In the genomic region with DNA sequence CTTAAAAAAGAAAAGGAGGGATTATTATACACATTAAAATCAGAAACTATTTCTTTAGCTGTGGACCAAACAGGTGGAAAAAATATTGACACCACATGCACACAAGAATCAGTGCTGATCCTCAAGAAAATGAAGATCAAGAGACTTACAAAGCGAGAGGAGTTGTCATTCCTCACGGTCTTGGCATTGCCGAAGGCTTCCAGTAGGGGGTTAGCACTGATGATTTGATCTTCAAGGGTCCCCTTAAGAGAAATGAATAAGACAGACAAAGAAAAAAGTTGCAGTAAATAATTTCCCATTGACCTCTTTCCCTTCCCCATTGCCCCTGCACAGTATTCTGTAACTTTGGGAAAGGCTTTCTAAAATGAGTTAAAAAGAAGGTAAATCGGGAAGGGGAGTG, we compare ENCODE assay signal across 25 cellular contexts. TPM values are rescaled to one million over a fixed set of nuclear protein-coding genes. Genes with fewer than 3 reads are reported as not detected.
DNase-seq lines count a peak whose midpoint lies in the region; ATAC-seq, FAIRE-seq and TF ChIP-seq lines count a peak whose summit lies in the region.
"Had no signal": no experiment of that assay in that cellular context is flagged by ENCODE, and none has a peak within 500 bp of the region (broad histone marks: within the 10 kb centered on the region; RNA-seq: fewer than 3 reads in every experiment).

No MANE protein-coding gene starts in this region.

- H3K9me3 Mint-ChIP-seq in progenitor cell of endocrine pancreas (ENCODE audit: low read depth) = peaks cover 7% of the 10 kb centered on the region
- H3K9me3 Mint-ChIP-seq in activated T-helper 1 cell treated with anti-CD3 and anti-CD28 coated beads, Interleukin-12 subunit alpha, Interleukin-12 subunit beta, Interleukin-2, Interleukin-4 antibody, amounts not matched to agents 30 ng/mL and 10 ng/mL and 1 ng/mL, durations not matched to agents 14 hours and 24 hours and 36 hours = peaks cover 6% of the 10 kb centered on the region

- H4K8ac ChIP-seq in H1 (ENCODE audit: extremely low read depth, insufficient read depth, low read length) = no peak overlapping the region

- CTCF ChIA-PET in HCT116 (lab: Charles Lee) (no interaction called here), H1 (lab: Charles Lee; ENCODE audit: partially characterized antibody) (interaction anchor here (0.6 to 3.3 kb wide), 13 partner anchors 9 to 685 kb away, joined by 3 to 16 read pairs (median 4); no protein-coding TSS in a partner anchor)

- H3K36me3 Mint-ChIP-seq in progenitor cell of endocrine pancreas (ENCODE audit: insufficient read depth) = no peaks in the 10 kb centered on the region
- no peaks in the 10 kb centered on the region for H3K36me3 Mint-ChIP-seq in activated T-helper 1 cell treated with anti-CD3 and anti-CD28 coated beads, Interleukin-12 subunit alpha, Interleukin-12 subunit beta, Interleukin-2, Interleukin-4 antibody, amounts not matched to agents 30 ng/mL and 10 ng/mL and 1 ng/mL, durations not matched to agents 14 hours and 24 hours and 36 hours (ENCODE audit: low read depth)

- 80% methylated on average over 4 of the region's 4 CpGs; no CpG with 5 or more reads in 1 of the 2 experiments for WGBS in H1 (ENCODE audit: extremely low coverage in 1 of 2, insufficient coverage in 1 of 2, insufficient read length in 1 of 2, insufficient replicate concordance in 2 of 2, low coverage in 1 of 2, low lambda C conversion rate in 2 of 2, missing lambda C conversion rate in 1 of 2), 2 experiments

- peaks cover 26% of the 10 kb centered on the region for H3K4me1 Mint-ChIP-seq in progenitor cell of endocrine pancreas (ENCODE audit: low read depth)
- H3K4me1 Mint-ChIP-seq in activated T-helper 1 cell treated with anti-CD3 and anti-CD28 coated beads, Interleukin-12 subunit alpha, Interleukin-12 subunit beta, Interleukin-2, Interleukin-4 antibody, amounts not matched to agents 30 ng/mL and 10 ng/mL and 1 ng/mL, durations not matched to agents 14 hours and 24 hours and 36 hours (ENCODE audit: low read depth) = no peaks in the 10 kb centered on the region

- H2BK120ac ChIP-seq in H1 (replicated peaks; ENCODE audit: low read depth, low read length) = no peak overlapping the region

- no peak overlapping the region for H3K18ac ChIP-seq in H1 (ENCODE audit: extremely low read depth, low read length)

- H4K91ac ChIP-seq in H1 (replicated peaks; ENCODE audit: insufficient read length, low read length) = no peak overlapping the region

- no peaks in the 10 kb centered on the region for H3K79me1 ChIP-seq in H1 (ENCODE audit: low read depth, low read length)

- H3K4me1 ChIP-seq in HCT116 (ENCODE audit: control insufficient read depth in 1 of 2, insufficient read depth in 2 of 2, low read length in 2 of 2) = no peaks in the 10 kb centered on the region
- H3K4me1 ChIP-seq in H1 (replicated peaks in 1 of 4; ENCODE audit: control insufficient read depth in 3 of 4, insufficient read depth in 4 of 4, low read length in 3 of 4) = no peaks in the 10 kb centered on the region
- H3K4me1 ChIP-seq: BE2C had no signal

- H3K23ac ChIP-seq in H1 (ENCODE audit: insufficient read length) = no peak overlapping the region

- no peak overlapping the region for H2AFZ ChIP-seq in HCT116 (ENCODE audit: low read depth, low read length, poor library complexity, severe bottlenecking)
- no peak overlapping the region for H2AFZ ChIP-seq in H1 (ENCODE audit: low read length)
- H2AFZ ChIP-seq: GM23248, PC-9 had no signal

- no TSS peak for BruUV-seq in HCT116 (replicated peaks; lab: Mats Ljungman, UMichigan)

- H3K36me3 ChIP-seq in HCT116 (ENCODE audit: control insufficient read depth in 1 of 2, insufficient read depth in 2 of 2, low read length in 2 of 2) (no peaks in the 10 kb centered on the region), H1 (ENCODE audit: control insufficient read depth in 2 of 4, insufficient read depth in 4 of 4, low read length in 3 of 4) (no peaks in the 10 kb centered on the region)
- H3K36me3 ChIP-seq: BE2C had no signal

- H2AK5ac ChIP-seq in H1 (ENCODE audit: low read depth, low read length) = no peak overlapping the region

- H3K56ac ChIP-seq in H1 (replicated peaks; ENCODE audit: insufficient read length, low read depth, low read length) = no peak overlapping the region

- H3K27me3 ChIP-seq in HCT116 (ENCODE audit: insufficient read depth, low read length) = peaks cover 27% of the 10 kb centered on the region
- no peaks in the 10 kb centered on the region for H3K27me3 ChIP-seq in H1 (replicated peaks in 1 of 4; ENCODE audit: control insufficient read depth in 3 of 4, extremely low read depth in 1 of 4, insufficient read depth in 3 of 4, low read length in 3 of 4)
- H3K27me3 ChIP-seq: BE2C had no signal

- H3K9me2 ChIP-seq in HCT116 (ENCODE audit: insufficient read depth) = no peaks in the 10 kb centered on the region

- no peaks in the 10 kb centered on the region for H4K20me1 ChIP-seq in HCT116 (ENCODE audit: insufficient read depth)
- no peaks in the 10 kb centered on the region for H4K20me1 ChIP-seq in H1 (replicated peaks in 1 of 2; ENCODE audit: control insufficient read depth in 1 of 2, insufficient read depth in 2 of 2, low read length in 2 of 2)

- no peak overlapping the region for H3K9ac ChIP-seq in HCT116 (ENCODE audit: low read length)
- H3K9ac ChIP-seq in H1 (replicated peaks in 1 of 4; ENCODE audit: extremely low read depth in 1 of 4, low read depth in 3 of 4, low read length in 3 of 4) = no peak overlapping the region
- H3K9ac ChIP-seq: GM23248 had no signal

- DNase-seq in DMS 273 (lab: John Stamatoyannopoulos, UW; ENCODE audit: unreplicated experiment) (peak; percentile 2), DMS 273 treated with DMSO at 0.1 percent for 48 hours (lab: John Stamatoyannopoulos, UW) (no peak), HCT116 (ENCODE audit: low read depth, low spot score) (no peak), H1 (ENCODE audit: low read depth in 1 of 2, low spot score in 2 of 2) (no peak), progenitor cell of endocrine pancreas (ENCODE audit: low spot score, unreplicated experiment) (no peak)
- no peak for DNase-seq in activated T-helper 1 cell treated with anti-CD3 and anti-CD28 coated beads, Interleukin-12 subunit alpha, Interleukin-12 subunit beta, Interleukin-2, Interleukin-4 antibody, amounts not matched to agents 30 ng/mL and 10 ng/mL and 1 ng/mL, durations not matched to agents 14 hours and 24 hours and 36 hours (ENCODE audit: low spot score)
- DNase-seq: ACHN, BE2C, EL, GDM1, GM23248, NCI-H1105, NCI-H1436 treated with DMSO at 0.1 percent for 48 hours, NCI-H187 treated with DMSO at 0.1 percent for 48 hours, NCI-H524, NCI-H774, PC-9, RPMI8226, SHP77, T-helper 1 cell had no signal

- peaks cover 65% of the 10 kb centered on the region for H3K27me3 Mint-ChIP-seq in progenitor cell of endocrine pancreas
- no peaks in the 10 kb centered on the region for H3K27me3 Mint-ChIP-seq in activated T-helper 1 cell treated with anti-CD3 and anti-CD28 coated beads, Interleukin-12 subunit alpha, Interleukin-12 subunit beta, Interleukin-2, Interleukin-4 antibody, amounts not matched to agents 30 ng/mL and 10 ng/mL and 1 ng/mL, durations not matched to agents 14 hours and 24 hours and 36 hours (ENCODE audit: insufficient read depth)

- no peak overlapping the region for H3K27ac Mint-ChIP-seq in progenitor cell of endocrine pancreas
- H3K27ac Mint-ChIP-seq in activated T-helper 1 cell treated with anti-CD3 and anti-CD28 coated beads, Interleukin-12 subunit alpha, Interleukin-12 subunit beta, Interleukin-2, Interleukin-4 antibody, amounts not matched to agents 30 ng/mL and 10 ng/mL and 1 ng/mL, durations not matched to agents 14 hours and 24 hours and 36 hours = no peak overlapping the region

- H3K9me3 ChIP-seq in HCT116 (ENCODE audit: control insufficient read depth in 1 of 2, insufficient read depth in 1 of 2, low read depth in 1 of 2, low read length in 2 of 2) (no peaks in the 10 kb centered on the region), H1 (ENCODE audit: insufficient read depth in 2 of 2, low read depth in 1 of 2, low read length in 1 of 2) (no peaks in the 10 kb centered on the region)
- H3K9me3 ChIP-seq: BE2C had no signal

- TF ChIP-seq EP300 in H1 (IDR thresholded peaks at IDR 0.05; ENCODE audit: borderline replicate concordance in 1 of 2, low read depth in 2 of 2, low read length in 2 of 2) = no peak

- TF ChIP-seq RAD21 in HCT116 (IDR thresholded peaks at IDR 0.05; ENCODE audit: low read depth) (no peak), H1 (IDR thresholded peaks at IDR 0.05 in 1 of 2, conservative IDR thresholded peaks at IDR 0.05 in 1 of 2; ENCODE audit: low read depth in 2 of 2, low read length in 2 of 2) (peak in 1 of 2 experiments; percentile 16; a peak in 1 of 4 replicates)

- no peak overlapping the region for H2BK5ac ChIP-seq in H1 (ENCODE audit: low read depth, low read length)

- FAIRE-seq in H1 (lab: Jason Lieb, UNC) = peak; percentile 24
- FAIRE-seq: D721Med had no signal

- H2BK15ac ChIP-seq in H1 (ENCODE audit: low read length) = no peak overlapping the region

- H3K79me2 ChIP-seq in HCT116 (ENCODE audit: insufficient read depth, low read length) = no peaks in the 10 kb centered on the region
- no peaks in the 10 kb centered on the region for H3K79me2 ChIP-seq in H1 (ENCODE audit: control insufficient read depth in 1 of 2, insufficient read depth in 2 of 2, low read length in 2 of 2)

- no peak overlapping the region for H2BK12ac ChIP-seq in H1 (ENCODE audit: low read depth, low read length)

- intact Hi-C loops in HCT116 (cut with micrococcal nuclease) = no loop called here
- intact Hi-C loops in activated T-helper 1 cell treated with anti-CD3 and anti-CD28 coated beads, Interleukin-12 subunit alpha, Interleukin-12 subunit beta, Interleukin-2, Interleukin-4 antibody, amounts not matched to agents 30 ng/mL and 10 ng/mL and 1 ng/mL, durations not matched to agents 14 hours and 24 hours and 36 hours (cut with micrococcal nuclease) = no loop called here

- H3K14ac ChIP-seq in H1 (ENCODE audit: insufficient read length) = no peak overlapping the region

- H3K4me3 ChIP-seq in HCT116 (replicated peaks in 1 of 2; ENCODE audit: low read depth in 1 of 2, low read length in 2 of 2) (no peak overlapping the region), H1 (ENCODE audit: extremely low read depth in 1 of 4, insufficient read depth in 2 of 4, low read depth in 3 of 4, low read length in 4 of 4) (no peak overlapping the region)
- H3K4me3 ChIP-seq: GM23248, PC-9 had no signal

- RAD21 ChIA-PET in HCT116 (lab: Charles Lee; ENCODE audit: low non-redundant PET in 1 of 2, low total read pairs in 2 of 2, uncharacterized antibody in 2 of 2, unreplicated experiment in 2 of 2) = no interaction called here

- H2BK20ac ChIP-seq in H1 (ENCODE audit: low read length) = no peak overlapping the region

- H3K4ac ChIP-seq in H1 (replicated peaks; ENCODE audit: insufficient read length, low read depth, low read length) = no peak overlapping the region

- POLR2A ChIA-PET in HCT116 (lab: Charles Lee) (no interaction called here), H1 (lab: Charles Lee; ENCODE audit: partially characterized antibody) (no interaction called here)

- H3K27ac ChIP-seq in HCT116 (ENCODE audit: low read depth, low read length) = no peak overlapping the region
- no peak overlapping the region for H3K27ac ChIP-seq in H1 (ENCODE audit: low read depth, low read length)
- H3K27ac ChIP-seq: 22Rv1, GM23248, PC-9 had no signal

- H3K4me2 ChIP-seq in HCT116 (ENCODE audit: low read length) (no peak overlapping the region), H1 (ENCODE audit: insufficient read depth in 1 of 2, low read depth in 2 of 2, low read length in 2 of 2) (no peak overlapping the region)
- H3K4me2 ChIP-seq: PC-9 had no signal

- TF ChIP-seq POLR2A in HCT116 (IDR thresholded peaks at IDR 0.05; ENCODE audit: borderline replicate concordance, extremely low read depth, insufficient read depth, insufficient read length) (no peak), H1 (IDR thresholded peaks at IDR 0.05; ENCODE audit: control extremely low read depth in 1 of 2, low read depth in 2 of 2, low read length in 2 of 2) (no peak)

- no peaks in the 10 kb centered on the region for H3K23me2 ChIP-seq in H1 (ENCODE audit: low read depth, low read length)

- no peak overlapping the region for H4K5ac ChIP-seq in H1 (ENCODE audit: insufficient read length, low read depth, low read length)

- peak in 2 of 3 experiments; percentile 33 to 48; a peak in 3 of 6 replicates for TF ChIP-seq CTCF in HCT116 (IDR thresholded peaks at IDR 0.05 in 2 of 3, conservative IDR thresholded peaks at IDR 0.05 in 1 of 3; ENCODE audit: borderline replicate concordance in 1 of 3, insufficient read depth in 1 of 3, low read depth in 2 of 3, low read length in 2 of 3)
- peak in 2 of 3 experiments; percentile 20 to 42; a peak in 2 of 4 replicates for TF ChIP-seq CTCF in H1 (IDR thresholded peaks at IDR 0.05; ENCODE audit: control extremely low read depth in 1 of 3, insufficient read depth in 1 of 3, low read depth in 1 of 3, low read length in 3 of 3)
- peak; percentile 32 for TF ChIP-seq CTCF in progenitor cell of endocrine pancreas (IDR thresholded peaks at IDR 0.05; ENCODE audit: unreplicated experiment)

- H3K4me3 Mint-ChIP-seq in progenitor cell of endocrine pancreas (ENCODE audit: low read depth) = no peak overlapping the region
- no peak overlapping the region for H3K4me3 Mint-ChIP-seq in activated T-helper 1 cell treated with anti-CD3 and anti-CD28 coated beads, Interleukin-12 subunit alpha, Interleukin-12 subunit beta, Interleukin-2, Interleukin-4 antibody, amounts not matched to agents 30 ng/mL and 10 ng/mL and 1 ng/mL, durations not matched to agents 14 hours and 24 hours and 36 hours

- ATAC-seq in HCT116 = peak; percentile 59; the same call in 1 of the 2 replicates
- ATAC-seq in HG02870 (IDR thresholded peaks at IDR 0.05; ENCODE audit: unreplicated experiment) = no peak
- ATAC-seq in HG02840 (IDR thresholded peaks at IDR 0.05; ENCODE audit: low FRiP score, unreplicated experiment) = no peak

RNA-seq across cellular contexts. Expression of a gene that starts 6.0 kb away (rescaled TPM):
- total RNA-seq in HCT116 (2021; ENCODE audit: unreplicated experiment) (not detected), progenitor cell of endocrine pancreas (not detected in 2 replicates)
- not detected in 2 replicates for polyA plus RNA-seq in HCT116 (2012)
- not detected in 2 replicates for total RNA-seq in H1 (2021; fragmentation: NEBNext Ultra II Directional; extraction: Animal tissue kit (Norgen Biotek cat#: 25700))
- not detected in 2 replicates for polyA plus RNA-seq in H1 (2011; rRNA removed)
- polyA plus RNA-seq in H1 (2011; cell fraction: cytosol; rRNA removed) = not detected
- polyA plus RNA-seq in H1 (2011; cell fraction: nucleus; rRNA removed) = not detected
- polyA plus RNA-seq in H1 (2012, experiment 1 of 2) = not detected in 4 replicates
- not detected for polyA plus RNA-seq in H1 (2012, experiment 2 of 2)
- not detected for polyA plus RNA-seq in H1 (2013, experiment 1 of 2)
- not detected for polyA plus RNA-seq in H1 (2013, experiment 2 of 2)
- polyA minus RNA-seq in H1 (2011; rRNA and poly(A)+ RNA removed) = not detected in 2 replicates
- not detected for polyA minus RNA-seq in H1 (2011; cell fraction: cytosol; rRNA and poly(A)+ RNA removed)
- not detected for polyA minus RNA-seq in H1 (2011; cell fraction: nucleus; rRNA and poly(A)+ RNA removed)
- total RNA-seq in activated T-helper 1 cell treated with anti-CD3 and anti-CD28 coated beads, Interleukin-12 subunit alpha, Interleukin-12 subunit beta, Interleukin-2, Interleukin-4 antibody, amounts not matched to agents 30 ng/mL and 10 ng/mL and 1 ng/mL, durations not matched to agents 14 hours and 24 hours and 36 hours = not detected in 2 replicates
- total RNA-seq: GM23248, HT-29, PC-9 had no signal
- polyA plus RNA-seq: GM23248 had no signal

RNA-seq across cellular contexts. Expression of a gene that starts 41.7 kb away (rescaled TPM):
- total RNA-seq in HCT116 (2021; ENCODE audit: unreplicated experiment) (not detected), progenitor cell of endocrine pancreas (not detected in 2 replicates)
- polyA plus RNA-seq in HCT116 (2012) = not detected in 2 replicates
- not detected in 2 replicates for total RNA-seq in H1 (2021; fragmentation: NEBNext Ultra II Directional; extraction: Animal tissue kit (Norgen Biotek cat#: 25700))
- not detected in 2 replicates for polyA plus RNA-seq in H1 (2011; rRNA removed)
- polyA plus RNA-seq in H1 (2011; cell fraction: cytosol; rRNA removed) = not detected
- not detected for polyA plus RNA-seq in H1 (2011; cell fraction: nucleus; rRNA removed)
- 0.03 TPM in 2 of 4 replicates, not detected in the others for polyA plus RNA-seq in H1 (2012, experiment 1 of 2)
- not detected for polyA plus RNA-seq in H1 (2012, experiment 2 of 2)
- polyA plus RNA-seq in H1 (2013, experiment 1 of 2) = under 0.01 TPM
- polyA plus RNA-seq in H1 (2013, experiment 2 of 2) = under 0.01 TPM
- polyA minus RNA-seq in H1 (2011; rRNA and poly(A)+ RNA removed) = 0.02 TPM in 1 of 2 replicates, not detected in the other
- not detected for polyA minus RNA-seq in H1 (2011; cell fraction: cytosol; rRNA and poly(A)+ RNA removed)
- not detected for polyA minus RNA-seq in H1 (2011; cell fraction: nucleus; rRNA and poly(A)+ RNA removed)
- not detected in 2 replicates for total RNA-seq in activated T-helper 1 cell treated with anti-CD3 and anti-CD28 coated beads, Interleukin-12 subunit alpha, Interleukin-12 subunit beta, Interleukin-2, Interleukin-4 antibody, amounts not matched to agents 30 ng/mL and 10 ng/mL and 1 ng/mL, durations not matched to agents 14 hours and 24 hours and 36 hours
- total RNA-seq: GM23248, HT-29, PC-9 had no signal
- polyA plus RNA-seq: GM23248 had no signal

RNA-seq across cellular contexts. Expression of a gene that starts 54.9 kb away (rescaled TPM):
- total RNA-seq in HCT116 (2021; ENCODE audit: unreplicated experiment) = not detected
- polyA plus RNA-seq in HCT116 (2012) = not detected in 2 replicates
- total RNA-seq in H1 (2021; fragmentation: NEBNext Ultra II Directional; extraction: Animal tissue kit (Norgen Biotek cat#: 25700)) = 0.06 TPM in 1 of 2 replicates, not detected in the other
- not detected in 2 replicates for polyA plus RNA-seq in H1 (2011; rRNA removed)
- polyA plus RNA-seq in H1 (2011; cell fraction: cytosol; rRNA removed) = 0.01 TPM
- not detected for polyA plus RNA-seq in H1 (2011; cell fraction: nucleus; rRNA removed)
- polyA plus RNA-seq in H1 (2012, experiment 1 of 2) = 0.04 TPM in 1 of 4 replicates, not detected in the others
- not detected for polyA plus RNA-seq in H1 (2012, experiment 2 of 2)
- 0.02 TPM for polyA plus RNA-seq in H1 (2013, experiment 1 of 2)
- 0.02 TPM for polyA plus RNA-seq in H1 (2013, experiment 2 of 2)
- polyA minus RNA-seq in H1 (2011; rRNA and poly(A)+ RNA removed) = not detected in 2 replicates
- not detected for polyA minus RNA-seq in H1 (2011; cell fraction: cytosol; rRNA and poly(A)+ RNA removed)
- not detected for polyA minus RNA-seq in H1 (2011; cell fraction: nucleus; rRNA and poly(A)+ RNA removed)
- total RNA-seq in progenitor cell of endocrine pancreas = not detected in 2 replicates
- total RNA-seq in activated T-helper 1 cell treated with anti-CD3 and anti-CD28 coated beads, Interleukin-12 subunit alpha, Interleukin-12 subunit beta, Interleukin-2, Interleukin-4 antibody, amounts not matched to agents 30 ng/mL and 10 ng/mL and 1 ng/mL, durations not matched to agents 14 hours and 24 hours and 36 hours = not detected in 2 replicates
- total RNA-seq: HT-29, PC-9 had no signal
